Comparison of ENCODE assay signal across 8 cellular contexts in genomic region chr6:13427838-13428527, GRCh38. TPM values are rescaled to one million over a fixed set of nuclear protein-coding genes. Genes with fewer than 3 reads are reported as not detected.
DNase-seq lines count a peak whose midpoint lies in the region; ATAC-seq and TF ChIP-seq lines count a peak whose summit lies in the region.

No MANE protein-coding gene starts in this region.

- H3K27ac ChIP-seq in right cardiac atrium (ENCODE audit: low read length) (peak overlapping the region; percentile 69), uterus (no peak overlapping the region)

- DNase-seq in AML-193 (lab: John Stamatoyannopoulos, UW) (peak; percentile 74 to 79), right cardiac atrium (peak; percentile 52 to 76 (median 67)), uterus (no peak), kidney glomerular epithelial cell (lab: John Stamatoyannopoulos, UW) (no peak)
- peak; percentile 87 for DNase-seq in activated CD8-positive, alpha-beta T cell treated with anti-CD3 and anti-CD28 coated beads, Interleukin-2, amount 10 ng/mL, durations not matched to agents 7 days and 5 days
- peak; percentile 68 to 73 for DNase-seq in stimulated activated CD8-positive, alpha-beta memory T cell treated with anti-CD3 and anti-CD28 coated beads, Interleukin-15, amount 100 ng/mL, for 4 hours (ENCODE audit: low read depth in 2 of 2)

- H3K9me3 ChIP-seq in right cardiac atrium (ENCODE audit: control insufficient read depth, low read length), result no peaks in the 10 kb centered on the region
- H3K9me3 ChIP-seq in uterus, result no peaks in the 10 kb centered on the region

- no peak for TF ChIP-seq POLR2A in uterus (IDR thresholded peaks at IDR 0.05)

- H3K27me3 ChIP-seq in right cardiac atrium (ENCODE audit: control insufficient read depth, insufficient read depth), result no peaks in the 10 kb centered on the region
- H3K27me3 ChIP-seq in uterus, result no peaks in the 10 kb centered on the region

- H3K9me3 Mint-ChIP-seq in activated CD8-positive, alpha-beta T cell treated with anti-CD3 and anti-CD28 coated beads, Interleukin-2, amount 10 ng/mL, durations not matched to agents 7 days and 5 days (ENCODE audit: insufficient read depth), result no peaks in the 10 kb centered on the region

- peaks cover 74% of the 10 kb centered on the region for H3K4me1 Mint-ChIP-seq in activated CD8-positive, alpha-beta T cell treated with anti-CD3 and anti-CD28 coated beads, Interleukin-2, amount 10 ng/mL, durations not matched to agents 7 days and 5 days (ENCODE audit: low read depth)

- H3K4me3 ChIP-seq in right cardiac atrium (ENCODE audit: low read length) (no peak overlapping the region), uterus (no peak overlapping the region)

- peaks cover 11% of the 10 kb centered on the region for H3K36me3 Mint-ChIP-seq in activated CD8-positive, alpha-beta T cell treated with anti-CD3 and anti-CD28 coated beads, Interleukin-2, amount 10 ng/mL, durations not matched to agents 7 days and 5 days (ENCODE audit: low read depth)

- H3K27me3 Mint-ChIP-seq in activated CD8-positive, alpha-beta T cell treated with anti-CD3 and anti-CD28 coated beads, Interleukin-2, amount 10 ng/mL, durations not matched to agents 7 days and 5 days (ENCODE audit: low read depth), result no peaks in the 10 kb centered on the region

- H3K27ac Mint-ChIP-seq in activated CD8-positive, alpha-beta T cell treated with anti-CD3 and anti-CD28 coated beads, Interleukin-2, amount 10 ng/mL, durations not matched to agents 7 days and 5 days, result peak overlapping the region; percentile 93

- intact Hi-C loops in right cardiac atrium (cut with DNase I) (loop anchor here in 1 of 4 donors (10.0 kb wide), 1 partner anchor 47 kb away; no protein-coding TSS in a partner anchor), uterus (cut with DNase I; ENCODE audit: low total_unique reads) (no loop called here)

- TF ChIP-seq CTCF in uterus (IDR thresholded peaks at IDR 0.05), result no peak

- WGBS in right cardiac atrium, result 50% methylated on average over 24 of the region's 24 CpGs

- peak overlapping the region; percentile 57 for H3K4me3 Mint-ChIP-seq in activated CD8-positive, alpha-beta T cell treated with anti-CD3 and anti-CD28 coated beads, Interleukin-2, amount 10 ng/mL, durations not matched to agents 7 days and 5 days

- POLR2A ChIA-PET in activated CD8-positive, alpha-beta T cell treated with anti-CD3 and anti-CD28 coated beads, Interleukin-2, amount 10 ng/mL, durations not matched to agents 7 days and 5 days (lab: Charles Lee), result interaction anchor here (1.7 kb wide), 1 partner anchor 99 kb away, joined by 7 read pairs; the partner anchor contains the start of gene TBC1D7

- H3K4me1 ChIP-seq in right cardiac atrium (ENCODE audit: control insufficient read depth, insufficient read depth, low read length) (peaks cover 36% of the 10 kb centered on the region), uterus (no peaks in the 10 kb centered on the region)

- CTCF ChIA-PET in activated CD8-positive, alpha-beta T cell treated with anti-CD3 and anti-CD28 coated beads, Interleukin-2, amount 10 ng/mL, durations not matched to agents 7 days and 5 days (lab: Charles Lee), result interaction anchor here (0.9 to 2.5 kb wide), 20 partner anchors 8 to 100 kb away, joined by 3 to 11 read pairs (median 4); partner anchors contain the start of genes GFOD1 and TBC1D7

- no peaks in the 10 kb centered on the region for H3K36me3 ChIP-seq in uterus

- ATAC-seq in GM19372 (IDR thresholded peaks at IDR 0.05; ENCODE audit: low read depth, unreplicated experiment) (peak; percentile 66), HG03457 (IDR thresholded peaks at IDR 0.05; ENCODE audit: unreplicated experiment) (peak; percentile 51), right cardiac atrium (peak; percentile 54 to 81)
- peak; percentile 81 for ATAC-seq in activated CD8-positive, alpha-beta T cell treated with anti-CD3 and anti-CD28 coated beads, Interleukin-2, amount 10 ng/mL, durations not matched to agents 7 days and 5 days

RNA-seq across cellular contexts. Expression of gene GFOD1, which starts 59.4 kb away (rescaled TPM):
- 1 to 10 TPM; 8.0 to 8.7 TPM for total RNA-seq in activated CD8-positive, alpha-beta T cell treated with anti-CD3 and anti-CD28 coated beads, Interleukin-2, amount 10 ng/mL, durations not matched to agents 7 days and 5 days
- total RNA-seq in right cardiac atrium (10 to 100 TPM; 51.0 to 81.7 (median 54.7) TPM), uterus (10 to 100 TPM in 2 of 4 donors, 1 to 10 TPM in 2; 4.7 to 26.6 (median 10.1) TPM)
- polyA plus RNA-seq in right cardiac atrium, result 30.3 TPM

Comparison
In these comparisons a context has a peak if more than half of its experiments do, and no peak if none do; other contexts are left out.
1. DNase-seq: peak in AML-193 (2 of 2), activated CD8-positive, alpha-beta T cell treated with anti-CD3 and anti-CD28 coated beads, Interleukin-2, amount 10 ng/mL, durations not matched to agents 7 days and 5 days (single experiment), right cardiac atrium (3 of 3) and stimulated activated CD8-positive, alpha-beta memory T cell treated with anti-CD3 and anti-CD28 coated beads, Interleukin-15, amount 100 ng/mL, for 4 hours (2 of 2); none in uterus (0 of 2) and kidney glomerular epithelial cell (single experiment).
2. Peak in every context shown above with its lines, with median percentiles within 50 percentile points of each other: ATAC-seq.